24 cellular contexts compared by ENCODE assay signal in the genomic region with DNA sequence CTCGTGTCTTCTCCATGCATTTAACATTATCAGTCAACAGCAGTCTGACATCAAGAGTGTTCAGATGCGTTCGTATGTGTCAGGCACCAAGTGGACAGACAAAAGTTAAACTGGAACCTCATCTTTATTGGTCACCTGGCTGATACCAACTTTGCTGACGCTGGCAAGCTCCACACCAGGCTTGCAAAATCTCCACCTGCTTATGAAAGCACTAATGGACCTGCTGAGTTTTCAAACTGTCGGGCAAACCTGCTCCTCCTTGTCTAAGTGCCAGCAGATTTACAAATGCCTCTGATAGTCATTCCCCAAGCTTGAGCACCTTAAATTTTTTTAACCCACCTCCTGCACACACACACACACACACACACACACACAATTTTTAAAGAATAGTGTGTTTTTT.
"Had no signal": no experiment of that assay in that cellular context is flagged by ENCODE, and none has a peak within 500 bp of the region (broad histone marks: within the 10 kb centered on the region; RNA-seq: fewer than 3 reads in every experiment).

No MANE protein-coding gene starts in this region.

- H3K9me3 ChIP-seq: gastrocnemius medialis, ovary, right atrium auricular region, transverse colon had no signal

- H3K4me1 ChIP-seq: gastrocnemius medialis, right atrium auricular region, transverse colon had no signal

- H3K27me3 ChIP-seq: gastrocnemius medialis, ovary, right atrium auricular region, transverse colon had no signal

- FAIRE-seq: bronchial epithelial cell, keratinocyte, TTC549, urothelium cell line had no signal

- ATAC-seq: activated naive CD4-positive, alpha-beta T cell treated with anti-CD3 and anti-CD28 coated beads, Interleukin-2, amount 50 U/mL, for 72 hours; activated T-cell treated with anti-CD3 and anti-CD28 coated beads, Interleukin-2, amount 50 U/mL, for 72 hours; gastrocnemius medialis; left cardiac atrium; naive thymus-derived CD4-positive, alpha-beta T cell; stimulated activated naive B cell treated with anti-CD40 and anti-IgM and Interleukin-4, amounts not matched to agents 10 μg/mL and 1 μg/mL and 100 μg/mL, for 72 hours had no signal

- H3K36me3 ChIP-seq: gastrocnemius medialis, ovary, right atrium auricular region, transverse colon had no signal

- H3K4me3 ChIP-seq: gastrocnemius medialis, ovary, right atrium auricular region, transverse colon had no signal

- DNase-seq: activated CD4-positive, alpha-beta T cell treated with anti-CD3 and anti-CD28 coated beads for 4 hours; activated CD4-positive, alpha-beta T cell treated with anti-CD3 and anti-CD28 coated beads, Interleukin-2, amount 50 U/mL, for 4 hours; activated naive CD4-positive, alpha-beta T cell; activated T-cell treated with anti-CD3 and anti-CD28 coated beads for 4 hours; activated T-cell treated with anti-CD3 and anti-CD28 coated beads, Interleukin-2, amount 50 U/mL, for 72 hours; endodermal cell; gastrocnemius medialis; glutamatergic neuron; left cardiac atrium; naive thymus-derived CD4-positive, alpha-beta T cell; ovary; stimulated activated CD4-positive, alpha-beta T cell treated with anti-CD3 and anti-CD28 coated beads, Interleukin-15, amount 100 ng/mL, for 24 hours; stimulated activated CD4-positive, alpha-beta T cell treated with anti-CD3 and anti-CD28 coated beads, Interleukin-2, amount 100 ng/mL, for 24 hours; stimulated activated naive B cell treated with anti-CD40 and anti-IgM and Interleukin-4, amounts not matched to agents 10 μg/mL and 1 μg/mL and 100 μg/mL, for 72 hours; T-helper 9 cell; transverse colon had no signal

- H3K27ac ChIP-seq: epithelial cell of prostate, gastrocnemius medialis, ovary, right atrium auricular region, transverse colon, VCaP had no signal
